8 cellular contexts compared by ENCODE assay signal in the genomic region with DNA sequence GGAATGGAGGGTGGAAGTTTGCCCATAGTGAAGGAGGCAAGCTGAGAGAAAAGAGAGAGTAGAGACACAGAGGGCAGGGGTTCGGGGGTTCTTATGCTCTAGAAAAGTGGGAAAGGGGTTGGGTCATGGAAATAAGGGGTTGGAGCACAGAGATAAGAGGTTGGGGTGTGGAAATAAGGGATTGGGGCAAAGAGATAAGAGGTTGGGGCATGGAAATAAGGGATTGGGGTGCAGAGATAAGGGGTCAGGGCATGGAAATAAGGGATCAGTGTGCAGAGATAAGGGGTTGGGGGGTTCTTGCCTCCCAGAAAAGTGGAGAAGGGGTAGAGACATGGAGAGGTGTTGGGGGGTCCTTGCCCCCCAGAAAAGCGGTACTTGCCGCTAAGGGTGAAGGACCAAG.
"Had no signal": no experiment of that assay in that cellular context is flagged by ENCODE, and none has a peak within 500 bp of the region (broad histone marks: within the 10 kb centered on the region; RNA-seq: fewer than 3 reads in every experiment).

No MANE protein-coding gene starts in this region.

- H3K4me1 Mint-ChIP-seq: IgD-negative memory B cell had no signal

- H3K9me3 Mint-ChIP-seq: IgD-negative memory B cell had no signal

- H3K9ac ChIP-seq: KMS-11 had no signal

- ATAC-seq: HepG2 had no signal

- H3K27ac ChIP-seq: HL-60, KMS-11 had no signal

- DNase-seq: IMR-90, KBM-7, KG1 had no signal

- H3K27ac Mint-ChIP-seq: IgD-negative memory B cell had no signal

- H3K4me2 ChIP-seq: KMS-11 had no signal

- H3K36me3 Mint-ChIP-seq: IgD-negative memory B cell had no signal

- FAIRE-seq: HepG2, HTR-8/SVneo had no signal
